ENCODE assay signal across 24 cellular contexts in genomic region chr7:24703296-24703695, GRCh38. TPM values are rescaled to one million over a fixed set of nuclear protein-coding genes. Genes with fewer than 3 reads are reported as not detected.
A peak's percentile ranks its signal among the peaks of the same experiment; 100 is the strongest.
DNase-seq lines count a peak whose midpoint lies in the region; ATAC-seq, FAIRE-seq and TF ChIP-seq lines count a peak whose summit lies in the region.
"Had no signal": no experiment of that assay in that cellular context is flagged by ENCODE, and none has a peak within 500 bp of the region (broad histone marks: within the 10 kb centered on the region; RNA-seq: fewer than 3 reads in every experiment).

No MANE protein-coding gene starts in this region.

- H3K4me3 Mint-ChIP-seq in activated T-cell treated with anti-CD3 and anti-CD28 coated beads, Interleukin-2, amount 50 U/mL, for 72 hours = no peak overlapping the region
- H3K4me3 Mint-ChIP-seq in activated T-cell treated with anti-CD3 and anti-CD28 coated beads, Interleukin-2, amount 50 U/mL, for 4 hours = no peak overlapping the region
- peak overlapping the region; percentile 43 for H3K4me3 Mint-ChIP-seq in glutamatergic neuron (ENCODE audit: unreplicated experiment)
- no peak overlapping the region for H3K4me3 Mint-ChIP-seq in Caco-2 (ENCODE audit: unreplicated experiment)
- H3K4me3 Mint-ChIP-seq: activated naive CD8-positive, alpha-beta T cell treated with anti-CD3 and anti-CD28 coated beads for 36 hours; neural crest cell; WTC11 had no signal

- peak overlapping the region; percentile 11 for H3K27ac Mint-ChIP-seq in activated T-cell treated with anti-CD3 and anti-CD28 coated beads, Interleukin-2, amount 50 U/mL, for 72 hours
- H3K27ac Mint-ChIP-seq in glutamatergic neuron (ENCODE audit: unreplicated experiment) (peak overlapping the region; percentile 81), Caco-2 (ENCODE audit: unreplicated experiment) (no peak overlapping the region)
- H3K27ac Mint-ChIP-seq: activated naive CD8-positive, alpha-beta T cell treated with anti-CD3 and anti-CD28 coated beads for 36 hours; activated T-helper 2 cell treated with anti-CD3 and anti-CD28 coated beads, Interferon-gamma antibody, Interleukin-2, Interleukin-4, amounts not matched to agents 10 μg/mL and 5 μg/mL and 100 μg/mL, durations not matched to agents 14 hours and 24 hours and 36 hours; WTC11 had no signal

- POLR2A ChIA-PET in Caco-2 (lab: Charles Lee) = no interaction called here

- BruUV-seq in Caco-2 (replicated peaks; lab: Mats Ljungman, UMichigan) = no TSS peak

- H3K4me1 ChIP-seq in adipocyte (ENCODE audit: control insufficient read depth, insufficient read depth, low read length) (peaks cover 59% of the 10 kb centered on the region), Caco-2 (no peaks in the 10 kb centered on the region; the same call in 1 of the 2 replicates)
- H3K4me1 ChIP-seq: transverse colon had no signal

- H3K9me3 Mint-ChIP-seq in activated T-cell treated with anti-CD3 and anti-CD28 coated beads, Interleukin-2, amount 50 U/mL, for 72 hours = no peaks in the 10 kb centered on the region
- no peaks in the 10 kb centered on the region for H3K9me3 Mint-ChIP-seq in activated T-cell treated with anti-CD3 and anti-CD28 coated beads, Interleukin-2, amount 50 U/mL, for 4 hours
- H3K9me3 Mint-ChIP-seq in glutamatergic neuron (ENCODE audit: unreplicated experiment) = peaks cover 7% of the 10 kb centered on the region
- H3K9me3 Mint-ChIP-seq in Caco-2 (ENCODE audit: unreplicated experiment) = no peaks in the 10 kb centered on the region
- H3K9me3 Mint-ChIP-seq: activated naive CD8-positive, alpha-beta T cell treated with anti-CD3 and anti-CD28 coated beads for 36 hours; activated T-helper 2 cell treated with anti-CD3 and anti-CD28 coated beads, Interferon-gamma antibody, Interleukin-2, Interleukin-4, amounts not matched to agents 10 μg/mL and 5 μg/mL and 100 μg/mL, durations not matched to agents 14 hours and 24 hours and 36 hours; neural crest cell; WTC11 had no signal

- H3K4me3 ChIP-seq in adipocyte (ENCODE audit: low read length) (no peak overlapping the region), Caco-2 (ENCODE audit: low read depth, low read length) (no peak overlapping the region)
- H3K4me3 ChIP-seq: gastroesophageal sphincter, mucosa of descending colon, transverse colon had no signal

- H3K27me3 ChIP-seq in adipocyte (replicated peaks; ENCODE audit: control insufficient read depth, insufficient read depth, low read length) (no peaks in the 10 kb centered on the region), Caco-2 (replicated peaks; ENCODE audit: control insufficient read depth, insufficient read depth, low read length) (no peaks in the 10 kb centered on the region)
- H3K27me3 ChIP-seq: gastroesophageal sphincter, transverse colon had no signal

- H3K36me3 ChIP-seq in adipocyte (ENCODE audit: control insufficient read depth, insufficient read depth, low read length, severe bottlenecking) (peaks cover 3% of the 10 kb centered on the region), Caco-2 (ENCODE audit: control insufficient read depth, insufficient read depth, low read length) (peaks cover 1% of the 10 kb centered on the region; the same call in 1 of the 2 replicates)
- H3K36me3 ChIP-seq: transverse colon had no signal

- no peaks in the 10 kb centered on the region for H3K36me3 Mint-ChIP-seq in activated T-cell treated with anti-CD3 and anti-CD28 coated beads, Interleukin-2, amount 50 U/mL, for 72 hours (ENCODE audit: insufficient read depth in 2 of 2)
- H3K36me3 Mint-ChIP-seq in activated T-cell treated with anti-CD3 and anti-CD28 coated beads, Interleukin-2, amount 50 U/mL, for 4 hours (ENCODE audit: insufficient read depth) = peaks cover 9% of the 10 kb centered on the region
- H3K36me3 Mint-ChIP-seq in glutamatergic neuron (ENCODE audit: unreplicated experiment) = no peaks in the 10 kb centered on the region
- H3K36me3 Mint-ChIP-seq in Caco-2 (ENCODE audit: insufficient read depth, unreplicated experiment) = peaks cover 20% of the 10 kb centered on the region

- intact Hi-C loops in Caco-2 (cut with micrococcal nuclease; ENCODE audit: unreplicated experiment) = no loop called here

- H3K4me1 Mint-ChIP-seq in activated T-cell treated with anti-CD3 and anti-CD28 coated beads, Interleukin-2, amount 50 U/mL, for 72 hours (ENCODE audit: low read depth) = no peaks in the 10 kb centered on the region
- H3K4me1 Mint-ChIP-seq in activated T-cell treated with anti-CD3 and anti-CD28 coated beads, Interleukin-2, amount 50 U/mL, for 4 hours (ENCODE audit: low read depth) = no peaks in the 10 kb centered on the region
- peaks cover 63% of the 10 kb centered on the region for H3K4me1 Mint-ChIP-seq in glutamatergic neuron (ENCODE audit: low read depth, unreplicated experiment)
- H3K4me1 Mint-ChIP-seq in Caco-2 (ENCODE audit: low read depth, unreplicated experiment) = peaks cover 6% of the 10 kb centered on the region

- no peak for TF ChIP-seq CTCF in glutamatergic neuron (IDR thresholded peaks at IDR 0.05; ENCODE audit: partially characterized antibody, unreplicated experiment)
- no peak for TF ChIP-seq CTCF in Caco-2 (IDR thresholded peaks at IDR 0.05; ENCODE audit: insufficient read depth in 1 of 2, low read depth in 1 of 2, low read length in 1 of 2, severe bottlenecking in 1 of 2, unreplicated experiment in 1 of 2)

- DNase-seq in activated T-cell treated with anti-CD3 and anti-CD28 coated beads, Interleukin-2, amount 50 U/mL, for 72 hours = no peak
- no peak for DNase-seq in activated T-cell treated with anti-CD3 and anti-CD28 coated beads, Interleukin-2, amount 50 U/mL, for 4 hours
- DNase-seq in adipocyte (ENCODE audit: low read depth) (peak; percentile 11), glutamatergic neuron (no peak), urothelium cell line (ENCODE audit: low spot score) (no peak), Caco-2 (no peak), OCI-M2 (lab: John Stamatoyannopoulos, UW; ENCODE audit: unreplicated experiment) (no peak)
- no peak for DNase-seq in stimulated activated CD4-positive, alpha-beta T cell treated with anti-CD3 and anti-CD28 coated beads, Interleukin-4, amount 100 ng/mL, for 24 hours
- DNase-seq: activated naive CD8-positive, alpha-beta T cell treated with anti-CD3 and anti-CD28 coated beads for 36 hours; mucosa of descending colon; NCI-H1092; NCI-H2029; OCI-M1; SHP77; stimulated activated CD8-positive, alpha-beta memory T cell treated with anti-CD3 and anti-CD28 coated beads, Interleukin-4, amount 100 ng/mL, for 48 hours; SW 1271; T1000; transverse colon had no signal

- H3K9me3 ChIP-seq in adipocyte (ENCODE audit: control insufficient read depth, low read length) (no peaks in the 10 kb centered on the region), Caco-2 (no peaks in the 10 kb centered on the region)
- H3K9me3 ChIP-seq: gastroesophageal sphincter, mucosa of descending colon, transverse colon had no signal

- H3K9ac ChIP-seq in adipocyte (ENCODE audit: low read length) = no peak overlapping the region

- CTCF ChIA-PET in Caco-2 (lab: Charles Lee) = interaction anchor here (1.3 kb wide), 1 partner anchor 13 kb away, joined by 3 read pairs; no protein-coding TSS in a partner anchor

- H3K27me3 Mint-ChIP-seq in activated T-cell treated with anti-CD3 and anti-CD28 coated beads, Interleukin-2, amount 50 U/mL, for 72 hours (ENCODE audit: low read depth) = no peaks in the 10 kb centered on the region
- H3K27me3 Mint-ChIP-seq in activated T-cell treated with anti-CD3 and anti-CD28 coated beads, Interleukin-2, amount 50 U/mL, for 4 hours (ENCODE audit: low read depth) = no peaks in the 10 kb centered on the region
- peaks cover 7% of the 10 kb centered on the region for H3K27me3 Mint-ChIP-seq in glutamatergic neuron (ENCODE audit: unreplicated experiment)
- no peaks in the 10 kb centered on the region for H3K27me3 Mint-ChIP-seq in Caco-2 (ENCODE audit: insufficient read depth, unreplicated experiment)
- H3K27me3 Mint-ChIP-seq: activated naive CD8-positive, alpha-beta T cell treated with anti-CD3 and anti-CD28 coated beads for 36 hours had no signal

- ATAC-seq in activated T-cell treated with anti-CD3 and anti-CD28 coated beads, Interleukin-2, amount 50 U/mL, for 72 hours (replicated peaks in 1 of 2) = no peak
- ATAC-seq in activated T-cell treated with anti-CD3 and anti-CD28 coated beads, Interleukin-2, amount 50 U/mL, for 4 hours = no peak
- ATAC-seq: gastroesophageal sphincter, HCT116, mucosa of descending colon, sciatic nerve had no signal

- peak; percentile 27 for FAIRE-seq in urothelium cell line (lab: Jason Lieb, UNC)

RNA-seq across cellular contexts. Expression of gene GSDME, which starts 54.0 kb away (rescaled TPM):
- total RNA-seq in activated T-cell treated with anti-CD3 and anti-CD28 coated beads, Interleukin-2, amount 50 U/mL, for 72 hours = 10 to 100 TPM; 19.3 to 20.6 TPM
- 1 to 10 TPM; 1.8 to 4.3 (median 3.1) TPM for total RNA-seq in activated T-cell treated with anti-CD3 and anti-CD28 coated beads, Interleukin-2, amount 50 U/mL, for 4 hours
- 12.7 TPM for total RNA-seq in glutamatergic neuron (ENCODE audit: unreplicated experiment)
- 32.9 and 35.2 TPM in 2 replicates for total RNA-seq in Caco-2 (2022)
